21 cellular contexts compared by ENCODE assay signal in the genomic region with DNA sequence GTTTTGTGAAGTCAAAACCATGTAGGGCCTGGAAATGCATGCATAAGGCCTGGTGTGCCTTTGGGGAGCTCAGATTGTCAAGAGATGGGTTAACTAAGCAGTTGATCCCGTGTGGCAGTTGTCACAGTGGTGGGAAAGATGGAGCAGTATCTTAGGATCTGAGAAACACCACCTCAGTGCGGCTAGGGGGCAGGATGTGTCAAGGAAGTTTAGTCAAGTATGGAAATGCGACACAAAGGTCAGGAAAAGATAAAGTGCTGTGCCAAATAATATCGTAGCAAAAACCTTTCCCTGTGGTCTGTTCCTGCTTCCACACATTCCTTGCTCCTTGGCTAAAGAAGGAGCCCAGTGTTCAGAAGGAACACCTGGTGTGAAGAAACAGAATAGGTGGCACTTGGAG.
"Had no signal": no experiment of that assay in that cellular context is flagged by ENCODE, and none has a peak within 500 bp of the region (broad histone marks: within the 10 kb centered on the region; RNA-seq: fewer than 3 reads in every experiment).

No MANE protein-coding gene starts in this region.

- H3K4me1 ChIP-seq: breast epithelium, foreskin keratinocyte, left lung, prostate gland had no signal

- DNase-seq: activated B cell treated with CpG ODN at 0.5 μM for 24 hours; activated CD4-positive, alpha-beta T cell treated with anti-CD3 and anti-CD28 coated beads for 36 hours; activated CD4-positive, alpha-beta T cell treated with anti-CD3 and anti-CD28 coated beads, Interleukin-2, amount 50 U/mL, for 4 hours; activated CD8-positive, alpha-beta memory T cell treated with anti-CD3 and anti-CD28 coated beads, Interleukin-2, amount 50 U/mL, for 48 hours; activated naive CD4-positive, alpha-beta T cell; activated naive CD8-positive, alpha-beta T cell treated with anti-CD3 and anti-CD28 coated beads, Interleukin-2, amount 10 ng/mL, durations not matched to agents 7 days and 5 days; activated T-cell treated with anti-CD3 and anti-CD28 coated beads, Interleukin-2, amount 50 U/mL, for 4 hours; amniotic stem cell; erythroblast; foreskin keratinocyte; kidney; left lung; natural killer cell; ovary; stimulated activated CD4-positive, alpha-beta T cell treated with anti-CD3 and anti-CD28 coated beads, Interleukin-4, amount 100 ng/mL, for 4 hours; stimulated activated naive CD8-positive, alpha-beta T cell treated with anti-CD3 and anti-CD28 coated beads, Interleukin-15, Interleukin-2, amounts not matched to agents 100 U/mL and 50 U/mL, for 24 hours; T-helper 1 cell had no signal

- H3K9me3 ChIP-seq: breast epithelium, neutrophil, ovary, prostate gland had no signal

- ATAC-seq: activated CD4-positive, alpha-beta T cell treated with anti-CD3 and anti-CD28 coated beads for 36 hours; activated T-cell treated with anti-CD3 and anti-CD28 coated beads, Interleukin-2, amount 50 U/mL, for 4 hours; foreskin keratinocyte; left lung; natural killer cell; stimulated activated naive CD8-positive, alpha-beta T cell treated with anti-CD3 and anti-CD28 coated beads, Interleukin-15, Interleukin-2, amounts not matched to agents 100 U/mL and 50 U/mL, for 24 hours had no signal

- FAIRE-seq: kidney had no signal

- H3K27ac ChIP-seq: breast epithelium, foreskin keratinocyte, left lung, neutrophil, ovary, prostate gland had no signal

- H3K4me3 ChIP-seq: breast epithelium, left lung, lung, ovary, prostate gland had no signal

- H3K27me3 ChIP-seq: breast epithelium, foreskin keratinocyte, left lung, neutrophil, ovary had no signal

- H3K36me3 ChIP-seq: breast epithelium, left lung, neutrophil, ovary, prostate gland had no signal
